In genomic region chr9:4792572-4793411, GRCh38 we compare ENCODE assay signal across 8 cellular contexts. TPM values are rescaled to one million over a fixed set of nuclear protein-coding genes. Genes with fewer than 3 reads are reported as not detected.
DNase-seq lines count a peak whose midpoint lies in the region; ATAC-seq and TF ChIP-seq lines count a peak whose summit lies in the region.

RCL1 (plus strand) TSS chr9:4792944; CDS start chr9:4793092, 148 bp downstream.

- peak within 1 kb of the TSS; percentile 82 for H3K4me3 Mint-ChIP-seq in activated CD4-positive, alpha-beta T cell treated with anti-CD3 and anti-CD28 coated beads, Interleukin-2, amount 10 ng/mL, durations not matched to agents 24 days and 14 days

- no peaks in the 10 kb centered on the region for H3K36me3 ChIP-seq in BE2C

- H3K36me3 Mint-ChIP-seq in activated CD4-positive, alpha-beta T cell treated with anti-CD3 and anti-CD28 coated beads, Interleukin-2, amount 10 ng/mL, durations not matched to agents 24 days and 14 days (ENCODE audit: low read depth) = peaks cover 10% of the 10 kb centered on the region

- TF ChIP-seq CTCF in BE2C (IDR thresholded peaks at IDR 0.05; ENCODE audit: low read depth, low read length) (no peak), coronary artery (IDR thresholded peaks at IDR 0.05) (no peak)

- H3K27ac Mint-ChIP-seq in activated CD4-positive, alpha-beta T cell treated with anti-CD3 and anti-CD28 coated beads, Interleukin-2, amount 10 ng/mL, durations not matched to agents 24 days and 14 days = peak within 1 kb of the TSS; percentile 95

- peaks cover 51% of the 10 kb centered on the region for H3K4me1 Mint-ChIP-seq in activated CD4-positive, alpha-beta T cell treated with anti-CD3 and anti-CD28 coated beads, Interleukin-2, amount 10 ng/mL, durations not matched to agents 24 days and 14 days

- H3K4me3 ChIP-seq in BE2C (ENCODE audit: low read depth, low read length) = peak within 1 kb of the TSS; percentile 88
- H3K4me3 ChIP-seq in coronary artery = peak within 1 kb of the TSS; percentile 99

- DNase-seq in BE2C (peak; percentile 98), GM19240 (ENCODE audit: insufficient read length, low spot score) (peak; percentile 82), NCI-H526 (lab: John Stamatoyannopoulos, UW) (peak; percentile 87 to 98), coronary artery (ENCODE audit: low spot score) (peak; percentile 98), left colon (peak; percentile 94 to 96)
- peak; percentile 100 for DNase-seq in activated CD4-positive, alpha-beta T cell treated with anti-CD3 and anti-CD28 coated beads, Interleukin-2, amount 10 ng/mL, durations not matched to agents 24 days and 14 days
- DNase-seq in stimulated activated CD4-positive, alpha-beta T cell treated with anti-CD3 and anti-CD28 coated beads, Interleukin-1b, Interleukin-23, amount 100 ng/mL, for 48 hours = peak; percentile 97

- H3K27me3 ChIP-seq in BE2C = no peaks in the 10 kb centered on the region

- peak within 1 kb of the TSS; percentile 90 to 98 for H3K27ac ChIP-seq in coronary artery

- peaks cover 9% of the 10 kb centered on the region for H3K27me3 Mint-ChIP-seq in activated CD4-positive, alpha-beta T cell treated with anti-CD3 and anti-CD28 coated beads, Interleukin-2, amount 10 ng/mL, durations not matched to agents 24 days and 14 days

- peaks cover 3% of the 10 kb centered on the region for H3K4me1 ChIP-seq in BE2C

- intact Hi-C loops in activated CD4-positive, alpha-beta T cell treated with anti-CD3 and anti-CD28 coated beads, Interleukin-2, amount 10 ng/mL, durations not matched to agents 24 days and 14 days (cut with micrococcal nuclease) = loop anchor here (1.0 to 5.0 kb wide), 8 partner anchors 30 to 1055 kb away; partner anchors contain the start of genes CDC37L1, JAK2 and RIC1
- intact Hi-C loops in left colon (cut with DNase I, micrococcal nuclease) = no loop called here

- H3K9me3 ChIP-seq in BE2C = no peaks in the 10 kb centered on the region

- ATAC-seq in HG03460 (IDR thresholded peaks at IDR 0.05; ENCODE audit: unreplicated experiment) = peak; percentile 97
- ATAC-seq in left colon = peak; percentile 96

- H3K9me3 Mint-ChIP-seq in activated CD4-positive, alpha-beta T cell treated with anti-CD3 and anti-CD28 coated beads, Interleukin-2, amount 10 ng/mL, durations not matched to agents 24 days and 14 days = peaks cover 2% of the 10 kb centered on the region

RNA-seq across cellular contexts. Expression of gene RCL1, which starts in this region (rescaled TPM):
- polyA plus RNA-seq in BE2C (2012; ENCODE audit: insufficient read depth, insufficient read length, low read depth) = 18.8 TPM
- total RNA-seq in activated CD4-positive, alpha-beta T cell treated with anti-CD3 and anti-CD28 coated beads, Interleukin-2, amount 10 ng/mL, durations not matched to agents 24 days and 14 days = 44.1 and 44.6 TPM in 2 replicates
- 10 to 100 TPM in 1 of 2 donors, 1 to 10 TPM in 1; 9.3 to 10.6 TPM for total RNA-seq in left colon

Comparison
In these comparisons a context has a peak if more than half of its experiments do, and no peak if none do; other contexts are left out.
1. Peak in every context shown above with its lines: DNase-seq, ATAC-seq, H3K4me3 ChIP-seq and H3K27ac ChIP-seq.